8 cellular contexts compared by ENCODE assay signal in the genomic region with DNA sequence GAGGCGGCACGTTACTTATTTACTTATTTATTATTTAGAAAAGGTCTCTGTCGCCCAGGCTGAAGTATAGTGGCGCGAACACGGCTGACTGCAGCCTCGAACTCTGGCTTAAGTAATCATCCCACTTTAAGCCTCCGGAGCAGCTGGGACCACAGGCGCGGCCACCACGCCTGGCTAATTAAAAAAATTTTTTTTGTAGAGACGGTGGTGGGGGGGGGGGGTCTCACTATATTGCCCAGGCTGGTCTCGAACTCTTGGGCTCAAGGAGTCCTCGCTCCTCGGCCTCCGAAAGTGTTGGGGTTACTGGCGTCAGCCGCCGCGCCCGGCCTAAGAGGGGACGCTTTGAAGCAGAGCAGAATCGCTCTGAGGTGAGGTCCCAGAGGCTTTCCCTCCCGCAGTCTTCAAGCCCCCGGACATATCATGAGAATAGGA. TPM values are rescaled to one million over a fixed set of nuclear protein-coding genes. Genes with fewer than 3 reads are reported as not detected.
DNase-seq lines count a peak whose midpoint lies in the region; ATAC-seq and TF ChIP-seq lines count a peak whose summit lies in the region.

No MANE protein-coding gene starts in this region.

- H4K5ac ChIP-seq in H9 (ENCODE audit: insufficient read length, low read depth, low read length): no peak overlapping the region

- no peak overlapping the region for H2AFZ ChIP-seq in H9 (ENCODE audit: low read length)

- no peak overlapping the region for H2BK12ac ChIP-seq in H9 (ENCODE audit: insufficient read length, low read depth, low read length)

- no peak overlapping the region for H2BK120ac ChIP-seq in H9 (ENCODE audit: low read depth, low read length, poor library complexity, severe bottlenecking)

- H3K9ac ChIP-seq in H9 (ENCODE audit: extremely low read depth, insufficient read length, low read length): peak overlapping the region; percentile 15

- TF ChIP-seq CTCF in H9 (conservative IDR thresholded peaks at IDR 0.05) (no peak), spleen (IDR thresholded peaks at IDR 0.05 in 8 of 11, conservative IDR thresholded peaks at IDR 0.05 in 3 of 11) (no peak)

- no peak for TF ChIP-seq POLR2A in spleen (IDR thresholded peaks at IDR 0.05)

- no peak overlapping the region for H3K4ac ChIP-seq in H9 (ENCODE audit: low read depth, low read length)

- H3K4me3 ChIP-seq in right cardiac atrium (ENCODE audit: low read length) (peak overlapping the region; percentile 67), spleen (peak overlapping the region; percentile 88 to 99 (median 96))

- H3K79me1 ChIP-seq in H9 (ENCODE audit: insufficient read depth, low read depth, low read length, poor library complexity, severe bottlenecking): peaks cover 2% of the 10 kb centered on the region

- H3K79me2 ChIP-seq in H9 (ENCODE audit: insufficient read depth, low read length): peaks cover 11% of the 10 kb centered on the region; the same call in 1 of the 2 replicates

- H3K4me1 ChIP-seq in H9 (ENCODE audit: insufficient read depth, low read length) (peaks cover 14% of the 10 kb centered on the region), right cardiac atrium (ENCODE audit: control insufficient read depth, insufficient read depth, low read length) (peaks cover 8% of the 10 kb centered on the region), spleen (peaks cover 19 to 63% (median 45%) of the 10 kb centered on the region in 6 donors)

- DNase-seq in H9: peak; percentile 61
- no peak for DNase-seq in T-helper 17 cell
- peak in 2 of 3 donors; percentile 66 to 67 for DNase-seq in right cardiac atrium
- peak; percentile 87 for DNase-seq in spleen
- no peak for DNase-seq in NCI-H2081 treated with DMSO at 0.1 percent for 48 hours (lab: John Stamatoyannopoulos, UW)

- H2BK20ac ChIP-seq in H9 (ENCODE audit: low read depth, low read length, poor library complexity, severe bottlenecking): no peak overlapping the region

- H4K8ac ChIP-seq in H9 (replicated peaks; ENCODE audit: insufficient read length, low read depth, low read length): no peak overlapping the region

- H2AK5ac ChIP-seq in H9 (ENCODE audit: insufficient read length, low read length): no peak overlapping the region

- H3K27me3 Mint-ChIP-seq in H9 (ENCODE audit: low read depth): no peaks in the 10 kb centered on the region; the same call in 1 of the 2 replicates
- peaks cover 9% of the 10 kb centered on the region for H3K27me3 Mint-ChIP-seq in T-helper 17 cell

- H3K14ac ChIP-seq in H9 (ENCODE audit: insufficient read depth, low read length): peak overlapping the region; percentile 67; the same call in 1 of the 2 replicates

- H3T11ph ChIP-seq in H9 (ENCODE audit: low read length): no peak overlapping the region

- H3K27ac Mint-ChIP-seq in H9: peak overlapping the region in 2 of 3 experiments; percentile 70 to 82; a peak in 4 of 7 replicates
- peak overlapping the region; percentile 16 for H3K27ac Mint-ChIP-seq in T-helper 17 cell

- peaks cover 2 to 3% of the 10 kb centered on the region in 2 experiments; a peak in 1 of 5 replicates for H3K9me3 Mint-ChIP-seq in H9

- no peaks in the 10 kb centered on the region for H3K9me3 ChIP-seq in H9 (ENCODE audit: control insufficient read depth, low read depth, low read length)
- H3K9me3 ChIP-seq in T-helper 17 cell (ENCODE audit: control insufficient read depth, low read length, poor library complexity, severe bottlenecking): no peaks in the 10 kb centered on the region
- H3K9me3 ChIP-seq in right cardiac atrium (ENCODE audit: control insufficient read depth, low read length): no peaks in the 10 kb centered on the region
- no peaks in the 10 kb centered on the region for H3K9me3 ChIP-seq in spleen

- no peak overlapping the region for H3K27ac ChIP-seq in H9 (ENCODE audit: insufficient read length, low read depth, low read length)
- no peak overlapping the region for H3K27ac ChIP-seq in right cardiac atrium (ENCODE audit: low read length)
- H3K27ac ChIP-seq in spleen: peak overlapping the region; percentile 94 to 100 (median 98)

- no peak overlapping the region for H3K23ac ChIP-seq in H9 (ENCODE audit: insufficient read length, low read depth, low read length)

- H3K4me3 Mint-ChIP-seq in H9 (peak overlapping the region; percentile 67 to 72), T-helper 17 cell (no peak overlapping the region)

- intact Hi-C loops in right cardiac atrium (cut with DNase I) (loop anchor here in 1 of 4 donors (10.0 kb wide), 1 partner anchor 50 kb away; no protein-coding TSS in a partner anchor), spleen (cut with DNase I; ENCODE audit: low total_unique reads) (no loop called here)

- H3K36me3 Mint-ChIP-seq in H9 (ENCODE audit: insufficient read depth in 1 of 3, low read depth in 3 of 3): peaks cover 6 to 38% (median 32%) of the 10 kb centered on the region in 3 experiments
- H3K36me3 Mint-ChIP-seq in T-helper 17 cell (ENCODE audit: low read depth): peaks cover 2% of the 10 kb centered on the region

- H2BK15ac ChIP-seq in H9 (ENCODE audit: low read depth, low read length): no peak overlapping the region

- peaks cover 55 to 63% of the 10 kb centered on the region in 2 experiments for H3K4me1 Mint-ChIP-seq in H9
- H3K4me1 Mint-ChIP-seq in T-helper 17 cell: peaks cover 26% of the 10 kb centered on the region

- no peak overlapping the region for H2BK5ac ChIP-seq in H9 (ENCODE audit: insufficient read length, low read length)

- H3K36me3 ChIP-seq in spleen: peaks cover 0 to 21% (median 0%) of the 10 kb centered on the region in 6 donors

- no CpG with 5 or more reads among the region's 25 CpGs for WGBS in H9 (ENCODE audit: extremely low coverage, insufficient read length, low lambda C conversion rate)
- 5% methylated on average over 25 of the region's 25 CpGs for WGBS in right cardiac atrium
- WGBS in spleen, 5 donors: 5 to 9% (median 7%) methylated on average over 25 of the region's 25 CpGs

- H3K4me2 ChIP-seq in H9 (ENCODE audit: insufficient read depth, insufficient read length, low read length): peak overlapping the region; percentile 15

- ATAC-seq in T-helper 17 cell (no peak), right cardiac atrium (no peak), HG03139 (IDR thresholded peaks at IDR 0.05; ENCODE audit: unreplicated experiment) (no peak), HG02884 (IDR thresholded peaks at IDR 0.05; ENCODE audit: unreplicated experiment) (no peak), HG03135 (IDR thresholded peaks at IDR 0.05; ENCODE audit: unreplicated experiment) (no peak)

- no peak overlapping the region for H3K56ac ChIP-seq in H9 (ENCODE audit: insufficient read length, low read depth, low read length)

- no peaks in the 10 kb centered on the region for H3K27me3 ChIP-seq in H9 (ENCODE audit: insufficient read depth, low read length)
- H3K27me3 ChIP-seq in right cardiac atrium (ENCODE audit: control insufficient read depth, insufficient read depth): no peaks in the 10 kb centered on the region
- no peaks in the 10 kb centered on the region for H3K27me3 ChIP-seq in spleen (replicated peaks in 1 of 7)

- peak overlapping the region; percentile 61 for H3K18ac ChIP-seq in H9 (ENCODE audit: insufficient read length, low read depth, low read length)

- peaks cover 20% of the 10 kb centered on the region for H3K23me2 ChIP-seq in H9 (ENCODE audit: insufficient read length, low read depth, low read length, poor library complexity, severe bottlenecking)

- peaks cover 3% of the 10 kb centered on the region for H4K20me1 ChIP-seq in H9 (ENCODE audit: control insufficient read depth, insufficient read depth, insufficient read length)

- no peak overlapping the region for H4K91ac ChIP-seq in H9 (ENCODE audit: insufficient read length, low read depth, low read length)

RNA-seq across cellular contexts. Expression of a gene that starts 0.7 kb away (rescaled TPM):
- 128 and 129 TPM in 2 replicates for total RNA-seq in H9 (2021)
- 10 to 100 TPM; 16.8 to 21.7 TPM for total RNA-seq in T-helper 17 cell
- total RNA-seq in right cardiac atrium: 1 to 10 TPM; 5.0 to 7.6 (median 7.5) TPM
- 3.4 TPM for polyA plus RNA-seq in right cardiac atrium
- 10 to 100 TPM; 28.3 to 75.6 (median 46.3) TPM for total RNA-seq in spleen
- polyA plus RNA-seq in spleen: 10 to 100 TPM; 12.3 to 19.9 (median 14.3) TPM

RNA-seq across cellular contexts. Expression of a gene that starts 16.1 kb away (rescaled TPM):
- total RNA-seq in H9 (2021) (7.3 and 8.1 TPM in 2 replicates), T-helper 17 cell (10 to 100 TPM; 24.4 to 26.5 TPM), right cardiac atrium (1 to 10 TPM; 1.6 to 6.6 (median 6.1) TPM), spleen (10 to 100 TPM; 13.3 to 27.2 (median 21.5) TPM)
- polyA plus RNA-seq in right cardiac atrium (2.7 TPM), spleen (1 to 10 TPM; 6.0 to 7.8 (median 7.7) TPM)

RNA-seq across cellular contexts. Expression of a gene that starts 42.8 kb away (rescaled TPM):
- total RNA-seq in H9 (2021) (30.5 and 33.2 TPM in 2 replicates), T-helper 17 cell (10 to 100 TPM in 1 of 2 donors, 1 to 10 TPM in 1; 9.3 to 15.7 TPM), right cardiac atrium (1 to 10 TPM; 3.6 to 6.3 (median 5.3) TPM), spleen (10 to 100 TPM; 17.5 to 35.3 (median 27.5) TPM)
- polyA plus RNA-seq in right cardiac atrium (2.4 TPM), spleen (1 to 10 TPM; 3.1 to 7.4 (median 5.1) TPM)

Comparison
In these comparisons a context has a peak if more than half of its experiments do, and no peak if none do; other contexts are left out.
1. DNase-seq: peak in H9 (single experiment), right cardiac atrium (2 of 3) and spleen (single experiment); none in T-helper 17 cell (0 of 3) and NCI-H2081 treated with DMSO at 0.1 percent for 48 hours (single experiment).
2. H3K27ac ChIP-seq: peak in spleen (8 of 8); none in H9 (single experiment) and right cardiac atrium (single experiment).